ENCODE assay signal across 8 cellular contexts in the genomic region with DNA sequence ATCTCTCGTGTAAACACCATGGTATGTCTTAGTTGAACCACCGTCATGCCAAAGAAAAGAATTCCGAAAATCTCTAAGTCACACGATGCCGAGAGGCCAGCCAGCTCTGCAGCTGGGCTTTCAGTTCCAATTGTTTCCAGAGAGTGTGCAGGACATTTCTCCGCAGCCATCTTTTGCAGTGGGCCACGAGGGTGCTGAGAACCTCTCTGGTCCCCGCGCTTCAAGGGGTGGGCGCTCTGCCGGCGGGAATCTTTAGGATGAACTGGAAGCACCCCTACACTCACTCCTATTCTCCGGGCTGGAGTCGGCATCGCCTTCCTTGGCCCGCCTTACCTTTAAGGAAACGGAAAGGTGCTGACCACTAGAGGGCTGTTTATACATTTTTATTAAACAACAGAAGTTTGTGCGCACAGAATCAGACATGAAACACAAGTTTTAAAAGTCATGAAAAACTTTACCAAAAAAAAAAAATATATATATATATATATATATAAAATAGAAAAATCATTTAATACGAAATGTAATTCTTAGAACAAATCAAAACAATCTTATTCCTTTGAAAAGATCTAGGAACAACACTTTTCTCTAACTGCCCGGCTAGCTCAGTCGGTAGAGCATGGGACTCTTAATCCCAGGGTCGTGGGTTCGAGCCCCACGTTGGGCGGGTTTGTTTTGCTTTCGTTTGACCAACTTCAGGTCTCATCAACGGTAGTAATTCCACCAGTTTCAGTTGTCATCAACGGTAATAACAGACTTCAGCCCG. TPM values are rescaled to one million over a fixed set of nuclear protein-coding genes. Genes with fewer than 3 reads are reported as not detected.
DNase-seq lines count a peak whose midpoint lies in the region; ATAC-seq lines count a peak whose summit lies in the region.

No MANE protein-coding gene starts in this region.

- peak; percentile 78 for ATAC-seq in HG02642 (IDR thresholded peaks at IDR 0.05; ENCODE audit: poor library complexity, unreplicated experiment)

- H3K27me3 ChIP-seq in skeletal muscle tissue (ENCODE audit: control insufficient read depth in 3 of 3, insufficient read depth in 3 of 3, low read length in 3 of 3): no peaks in the 10 kb centered on the region

- DNase-seq in GM03348 (ENCODE audit: low spot score) (peak; percentile 76), NCI-H1694 (lab: John Stamatoyannopoulos, UW) (peak; percentile 85), UCSD-AML1 (lab: John Stamatoyannopoulos, UW; ENCODE audit: unreplicated experiment) (peak; percentile 83), T47D (ENCODE audit: low read depth in 1 of 2, low spot score in 1 of 2) (peak; percentile 54 to 89), iPS-NIHi7 (ENCODE audit: extremely low spot score) (peak; percentile 83), NCI-H2107 treated with DMSO at 0.1 percent for 48 hours (lab: John Stamatoyannopoulos, UW; ENCODE audit: unreplicated experiment) (no peak)

- H3K4me3 ChIP-seq in skeletal muscle tissue (ENCODE audit: low read length in 3 of 3): peak overlapping the region; percentile 66 to 72 (median 67)

- no peaks in the 10 kb centered on the region for H3K36me3 ChIP-seq in skeletal muscle tissue (ENCODE audit: control insufficient read depth in 3 of 3, insufficient read depth in 3 of 3, low read length in 3 of 3)

- in situ Hi-C loops in T47D (cut with HindIII; ENCODE audit: low pct_unique_long_range_greater_than_20kb, low sequenced_read_pairs): no loop called here

- H3K27ac ChIP-seq in skeletal muscle tissue (ENCODE audit: low read depth, low read length): no peak overlapping the region

- H3K9me3 ChIP-seq in skeletal muscle tissue (ENCODE audit: control insufficient read depth in 3 of 3, low read length in 3 of 3): no peaks in the 10 kb centered on the region

- peak overlapping the region; percentile 30 to 68 (median 42) for H3K9ac ChIP-seq in skeletal muscle tissue (ENCODE audit: low read depth in 1 of 3, low read length in 3 of 3)

- no peaks in the 10 kb centered on the region for H3K4me1 ChIP-seq in skeletal muscle tissue (ENCODE audit: control insufficient read depth in 3 of 3, insufficient read depth in 3 of 3, low read length in 3 of 3)

RNA-seq across cellular contexts. Expression of gene MORF4L1, which starts 12.5 kb away (rescaled TPM):
- total RNA-seq in skeletal muscle tissue: 382 TPM

RNA-seq across cellular contexts. Expression of gene ADAMTS7, which starts 48.9 kb away (rescaled TPM):
- 7.3 TPM for total RNA-seq in skeletal muscle tissue
